1 cellular context compared by ENCODE assay signal in genomic region chr2:149020432-149020851, GRCh38.
TF ChIP-seq lines count a peak whose summit lies in the region.

No MANE protein-coding gene starts in this region.

TF ChIP-seq in GM12878, 131 proteins besides CTCF, POLR2A, EP300 and RAD21 (continued from another document):
- peak; percentile 42 to 56; a peak in 3 of 4 replicates for TF ChIP-seq BHLHE40 (IDR thresholded peaks at IDR 0.05; ENCODE audit: borderline replicate concordance in 1 of 2, low read depth in 2 of 2, low read length in 1 of 2)
- TF ChIP-seq PRDM15 (CRISPR knock-in tag; IDR thresholded peaks at IDR 0.05): 0 out of 2 replicates have a peak, but pooled peaks have one; percentile 47
- peak; percentile 84 for TF ChIP-seq BCL11A (IDR thresholded peaks at IDR 0.05; ENCODE audit: low read depth, low read length)
- TF ChIP-seq SMC3 (IDR thresholded peaks at IDR 0.05; ENCODE audit: borderline replicate concordance, low read length): no peak
- peak; percentile 86 for TF ChIP-seq POU2F2 (IDR thresholded peaks at IDR 0.05; ENCODE audit: borderline replicate concordance, low read depth, low read length)
- no peak for TF ChIP-seq TARDBP (IDR thresholded peaks at IDR 0.05; ENCODE audit: borderline replicate concordance)
- no peak for TF ChIP-seq RCOR1 (conservative IDR thresholded peaks at IDR 0.05; ENCODE audit: low read depth, low read length)
- peak; percentile 63 for TF ChIP-seq PML (IDR thresholded peaks at IDR 0.05; ENCODE audit: low read length)
- no peak for TF ChIP-seq ZSCAN29 (IDR thresholded peaks at IDR 0.05)
- peak; percentile 73 for TF ChIP-seq EED (IDR thresholded peaks at IDR 0.05; ENCODE audit: low read depth)
- no peak for TF ChIP-seq KLF5 (IDR thresholded peaks at IDR 0.05; ENCODE audit: partially characterized antibody)
- TF ChIP-seq JUNB (IDR thresholded peaks at IDR 0.05): no peak
- TF ChIP-seq MTA3 (IDR thresholded peaks at IDR 0.05; ENCODE audit: borderline replicate concordance, low read length): no peak; the same call in 1 of the 2 replicates
- TF ChIP-seq RB1 (IDR thresholded peaks at IDR 0.05; ENCODE audit: borderline replicate concordance): no peak
- TF ChIP-seq MAX (IDR thresholded peaks at IDR 0.05; ENCODE audit: low read depth, low read length): no peak
- TF ChIP-seq SREBF1 (IDR thresholded peaks at IDR 0.05; ENCODE audit: low read length): no peak
- TF ChIP-seq TBL1XR1 (IDR thresholded peaks at IDR 0.05; ENCODE audit: low read depth, low read length): peak; percentile 58; the same call in 1 of the 2 replicates
- TF ChIP-seq MTA2 (IDR thresholded peaks at IDR 0.05; ENCODE audit: low read depth): peak; percentile 6; the same call in 1 of the 2 replicates
- TF ChIP-seq ZBED1 (IDR thresholded peaks at IDR 0.05; ENCODE audit: borderline replicate concordance): no peak
- no peak for TF ChIP-seq HCFC1 (IDR thresholded peaks at IDR 0.05; ENCODE audit: low read length)
- no peak for TF ChIP-seq SMARCA5 (IDR thresholded peaks at IDR 0.05)
- no peak for TF ChIP-seq HDAC6 (IDR thresholded peaks at IDR 0.05; ENCODE audit: unreplicated experiment)
- TF ChIP-seq E4F1 (IDR thresholded peaks at IDR 0.05; ENCODE audit: borderline replicate concordance, partially characterized antibody): no peak
- no peak for TF ChIP-seq NR2C2 (IDR thresholded peaks at IDR 0.05; ENCODE audit: borderline replicate concordance, control insufficient read depth, insufficient read length, low read depth)
- TF ChIP-seq SUZ12 (IDR thresholded peaks at IDR 0.05; ENCODE audit: unreplicated experiment): no peak
- no peak for TF ChIP-seq TCF7 (IDR thresholded peaks at IDR 0.05; ENCODE audit: borderline replicate concordance)
- TF ChIP-seq SIN3A (IDR thresholded peaks at IDR 0.05; ENCODE audit: low read depth, low read length): no peak
- TF ChIP-seq FOXK2 (IDR thresholded peaks at IDR 0.05): no peak
- TF ChIP-seq SREBF2 (IDR thresholded peaks at IDR 0.05; ENCODE audit: low read length): no peak
- TF ChIP-seq TCF12 (IDR thresholded peaks at IDR 0.05; ENCODE audit: low read depth, low read length): peak; percentile 75
- no peak for TF ChIP-seq ZNF24 (IDR thresholded peaks at IDR 0.05)
- no peak for TF ChIP-seq BACH1 (IDR thresholded peaks at IDR 0.05; ENCODE audit: borderline replicate concordance)
- no peak for TF ChIP-seq PAX8 (IDR thresholded peaks at IDR 0.05)
- TF ChIP-seq ETV6 (conservative IDR thresholded peaks at IDR 0.05 in 1 of 2, IDR thresholded peaks at IDR 0.05 in 1 of 2; ENCODE audit: borderline replicate concordance in 1 of 2, low read depth in 1 of 2): no peak
- TF ChIP-seq MYB (IDR thresholded peaks at IDR 0.05; ENCODE audit: borderline replicate concordance, low read depth, low read length): no peak
TF ChIP-seq in GM12878: peak in this region for 25.
